8 cellular contexts compared by ENCODE assay signal in the genomic region with DNA sequence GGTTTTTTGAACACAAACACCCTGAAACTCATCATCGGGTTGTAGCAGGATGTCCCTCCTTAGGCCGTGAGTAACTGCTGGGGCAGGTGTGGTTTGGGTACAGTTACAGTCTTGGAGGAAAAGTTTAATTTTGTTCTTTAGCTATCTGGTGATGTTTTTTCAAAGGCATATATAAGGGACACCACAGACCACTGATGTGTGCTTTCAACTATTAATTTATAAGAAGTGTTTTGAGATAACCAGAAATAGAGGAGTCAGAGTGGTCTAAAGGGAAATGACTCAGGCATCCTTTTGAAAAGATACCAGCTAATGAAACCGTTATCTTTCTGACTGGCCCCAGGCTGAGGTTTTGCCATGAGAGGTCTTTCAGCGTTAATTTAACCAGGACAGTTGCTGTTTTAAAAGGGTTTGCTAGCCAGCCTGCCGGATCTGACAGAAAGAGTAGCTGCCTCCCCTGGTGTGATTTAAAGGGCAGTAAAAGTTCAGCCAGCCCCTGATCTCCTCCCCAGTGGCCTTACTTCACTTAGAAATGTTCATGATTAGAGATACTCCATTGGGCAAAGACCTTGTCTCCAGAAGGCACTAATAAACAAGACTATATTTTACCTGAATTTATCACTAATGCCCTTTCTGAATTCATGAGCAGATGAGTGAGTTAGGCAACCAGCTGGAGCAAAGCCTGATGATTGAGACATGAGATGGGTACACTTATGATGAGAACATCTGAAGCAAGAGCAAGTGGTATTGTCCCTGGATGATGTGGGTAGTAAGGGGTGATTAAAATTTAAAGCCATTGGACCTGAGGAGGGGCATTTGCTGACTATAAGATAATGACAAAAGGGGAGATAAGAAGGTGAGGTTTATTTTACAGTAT.
DNase-seq lines count a peak whose midpoint lies in the region; ATAC-seq and TF ChIP-seq lines count a peak whose summit lies in the region.

No MANE protein-coding gene starts in this region.

- peak; percentile 22 for ATAC-seq in Right ventricle myocardium superior (ENCODE audit: poor library complexity)
- no peak for ATAC-seq in CD4-positive, alpha-beta T cell (ENCODE audit: poor library complexity)

- POLR2A ChIA-PET in CD4-positive, alpha-beta T cell (lab: Charles Lee), result no interaction called here

- CTCF ChIA-PET in CD4-positive, alpha-beta T cell (lab: Charles Lee), result no interaction called here

- H3K36me3 Mint-ChIP-seq in chondrocyte (ENCODE audit: low read depth), result no peaks in the 10 kb centered on the region
- no peaks in the 10 kb centered on the region for H3K36me3 Mint-ChIP-seq in CD4-positive, alpha-beta T cell (ENCODE audit: low read depth)

- H3K27me3 ChIP-seq in left ventricle myocardium inferior (ENCODE audit: low read depth), result no peaks in the 10 kb centered on the region
- H3K27me3 ChIP-seq in CD4-positive, alpha-beta T cell (ENCODE audit: control insufficient read depth, insufficient read depth, low read length), result no peaks in the 10 kb centered on the region

- TF ChIP-seq CTCF in left ventricle myocardium inferior (IDR thresholded peaks at IDR 0.05; ENCODE audit: borderline replicate concordance) (no peak), chondrocyte (IDR thresholded peaks at IDR 0.05) (no peak)
- no peak for TF ChIP-seq CTCF in CD4-positive, alpha-beta T cell (IDR thresholded peaks at IDR 0.05)

- intact Hi-C loops in Right ventricle myocardium superior (cut with DNase I), result no loop called here
- intact Hi-C loops in left ventricle myocardium inferior (cut with micrococcal nuclease), result no loop called here
- intact Hi-C loops in CD4-positive, alpha-beta T cell (cut with DNase I, micrococcal nuclease), result loop anchor here in 1 of 2 experiments (10.0 kb wide), 1 partner anchor 625 kb away; no protein-coding TSS in a partner anchor
- intact Hi-C loops in head of caudate nucleus (cut with DNase I), result no loop called here

- DNase-seq in Right ventricle myocardium superior (no peak), left ventricle myocardium inferior (no peak), KBM-7 (peak; percentile 81), chondrocyte (ENCODE audit: low spot score) (no peak), SIG-M5 treated with dmso at 0.1 percent for 504 hours (lab: John Stamatoyannopoulos, UW; ENCODE audit: unreplicated experiment) (no peak), head of caudate nucleus (no peak)
- peak; percentile 19 to 24 for DNase-seq in stimulated activated CD4-positive, alpha-beta T cell treated with anti-CD3 and anti-CD28 coated beads, Interleukin-2, amount 100 ng/mL, for 24 hours
- no peak for DNase-seq in CD4-positive, alpha-beta T cell

- no peak overlapping the region for H3K4me3 Mint-ChIP-seq in chondrocyte (ENCODE audit: unreplicated experiment)
- no peak overlapping the region for H3K4me3 Mint-ChIP-seq in CD4-positive, alpha-beta T cell

- H3K27me3 Mint-ChIP-seq in chondrocyte (ENCODE audit: low read depth), result no peaks in the 10 kb centered on the region
- no peaks in the 10 kb centered on the region for H3K27me3 Mint-ChIP-seq in CD4-positive, alpha-beta T cell

- H3K9me3 Mint-ChIP-seq in chondrocyte (ENCODE audit: low read depth), result peaks cover 4% of the 10 kb centered on the region
- no peaks in the 10 kb centered on the region for H3K9me3 Mint-ChIP-seq in CD4-positive, alpha-beta T cell

- no peak overlapping the region for H3K27ac ChIP-seq in left ventricle myocardium inferior (replicated peaks)
- no peak overlapping the region for H3K27ac ChIP-seq in CD4-positive, alpha-beta T cell (ENCODE audit: low read depth, low read length)

- no peaks in the 10 kb centered on the region for H3K9me3 ChIP-seq in left ventricle myocardium inferior (replicated peaks)
- no peaks in the 10 kb centered on the region for H3K9me3 ChIP-seq in CD4-positive, alpha-beta T cell (ENCODE audit: control insufficient read depth, low read length)

- H3K36me3 ChIP-seq in left ventricle myocardium inferior, result no peaks in the 10 kb centered on the region

- in situ Hi-C loops in KBM-7 (cut with MboI; ENCODE audit: low pct_unique_long_range_greater_than_20kb, low sequenced_read_pairs), result no loop called here

- peaks cover 30% of the 10 kb centered on the region for H3K4me1 Mint-ChIP-seq in chondrocyte (ENCODE audit: low read depth)
- H3K4me1 Mint-ChIP-seq in CD4-positive, alpha-beta T cell (ENCODE audit: low read depth), result peaks cover 17% of the 10 kb centered on the region

- no peak overlapping the region for H3K4me3 ChIP-seq in left ventricle myocardium inferior

- H3K27ac Mint-ChIP-seq in chondrocyte (ENCODE audit: unreplicated experiment), result peak overlapping the region; percentile 41
- H3K27ac Mint-ChIP-seq in CD4-positive, alpha-beta T cell, result no peak overlapping the region

- peaks cover 26% of the 10 kb centered on the region for H3K4me1 ChIP-seq in left ventricle myocardium inferior

Comparison
In these comparisons a context has a peak if more than half of its experiments do, and no peak if none do; other contexts are left out.
1. DNase-seq: peak in KBM-7 (single experiment) and stimulated activated CD4-positive, alpha-beta T cell treated with anti-CD3 and anti-CD28 coated beads, Interleukin-2, amount 100 ng/mL, for 24 hours (2 of 2); none in Right ventricle myocardium superior (single experiment), left ventricle myocardium inferior (single experiment), chondrocyte (single experiment), CD4-positive, alpha-beta T cell (0 of 10), SIG-M5 treated with dmso at 0.1 percent for 504 hours (single experiment) and head of caudate nucleus (0 of 42).